In the genomic region with DNA sequence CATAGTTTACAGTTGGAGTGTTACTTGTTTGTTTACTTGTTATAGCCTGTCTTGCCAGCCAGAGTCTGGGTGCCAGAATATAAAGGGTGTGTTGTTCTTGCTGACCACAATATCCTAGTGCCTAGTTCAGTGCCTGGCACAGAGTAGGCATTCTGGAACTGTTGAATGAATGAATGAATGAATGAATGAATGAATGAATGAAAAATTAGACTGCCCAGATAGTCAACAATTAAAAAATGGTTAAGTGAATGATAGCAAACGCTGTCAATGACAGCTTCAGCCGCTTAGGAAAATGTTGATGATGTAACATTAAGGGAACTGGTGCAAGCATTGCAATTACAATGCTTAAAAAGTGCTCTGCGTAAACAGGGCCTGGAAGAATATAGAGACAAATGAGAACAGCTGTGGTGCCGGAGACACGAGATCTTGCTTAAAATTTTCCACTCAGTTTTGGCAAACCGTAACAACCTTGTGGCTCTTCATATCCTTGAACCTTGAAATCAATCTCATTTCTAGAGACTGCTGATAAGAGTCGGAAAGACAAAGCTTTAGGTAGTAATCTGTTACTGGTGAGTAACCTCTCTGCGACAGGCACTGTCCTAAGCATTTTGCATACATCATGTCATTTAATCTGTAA, we compare ENCODE assay signal across 1 cellular context.
TF ChIP-seq lines count a peak whose summit lies in the region.

No MANE protein-coding gene starts in this region.

TF ChIP-seq in GM12878, 131 proteins besides CTCF, POLR2A, EP300 and RAD21 (continued from another document):
- no peak for TF ChIP-seq CEBPZ (IDR thresholded peaks at IDR 0.05; ENCODE audit: low read depth, low read length)
